16 cellular contexts compared by ENCODE assay signal in genomic region chr12:110576504-110576903, GRCh38. TPM values are rescaled to one million over a fixed set of nuclear protein-coding genes. Genes with fewer than 3 reads are reported as not detected.
DNase-seq lines count a peak whose midpoint lies in the region; ATAC-seq and TF ChIP-seq lines count a peak whose summit lies in the region.
"Had no signal": no experiment of that assay in that cellular context is flagged by ENCODE, and none has a peak within 500 bp of the region (broad histone marks: within the 10 kb centered on the region; RNA-seq: fewer than 3 reads in every experiment).

No MANE protein-coding gene starts in this region.

- H3K36me3 Mint-ChIP-seq in T-helper 2 cell treated with Interferon-gamma antibody and Interleukin-4, amounts not matched to agents 5 μg/mL and 100 μg/mL, for 36 hours (ENCODE audit: low read depth) = peaks cover 42% of the 10 kb centered on the region
- H3K36me3 Mint-ChIP-seq in natural killer cell treated with Interleukin-12 subunit alpha and Interleukin-12 subunit beta and Interleukin-15 and Interleukin-18, amount 100 ng/mL, for 72 hours = peaks cover 1% of the 10 kb centered on the region
- H3K36me3 Mint-ChIP-seq in nephron progenitor cell (ENCODE audit: low read depth) = peaks cover 22% of the 10 kb centered on the region

- H3K9me3 ChIP-seq in HCT116 (ENCODE audit: control insufficient read depth in 1 of 2, insufficient read depth in 1 of 2, low read depth in 1 of 2, low read length in 2 of 2) (peaks cover 8 to 9% of the 10 kb centered on the region in 2 experiments; a peak in 2 of 4 replicates), adrenal gland (replicated peaks in 1 of 3) (peaks cover 0 to 1% (median 0%) of the 10 kb centered on the region in 3 donors)

- H2AFZ ChIP-seq in HCT116 (ENCODE audit: low read depth, low read length, poor library complexity, severe bottlenecking) = no peak overlapping the region

- ATAC-seq in HCT116 (no peak), GM21786 (IDR thresholded peaks at IDR 0.05; ENCODE audit: unreplicated experiment) (no peak), sciatic nerve (no peak)
- no peak for ATAC-seq in natural killer cell treated with Interleukin-12 subunit alpha and Interleukin-12 subunit beta and Interleukin-15 and Interleukin-18, amount 100 ng/mL, for 72 hours

- no TSS peak for BruUV-seq in HCT116 (replicated peaks; lab: Mats Ljungman, UMichigan)

- peak overlapping the region; percentile 11; the same call in 1 of the 2 replicates for H3K9ac ChIP-seq in HCT116 (ENCODE audit: low read length)

- H3K4me3 Mint-ChIP-seq in T-helper 2 cell treated with Interferon-gamma antibody and Interleukin-4, amounts not matched to agents 5 μg/mL and 100 μg/mL, for 36 hours = peak overlapping the region; percentile 62
- H3K4me3 Mint-ChIP-seq in natural killer cell treated with Interleukin-12 subunit alpha and Interleukin-12 subunit beta and Interleukin-15 and Interleukin-18, amount 100 ng/mL, for 72 hours = peak overlapping the region; percentile 60
- H3K4me3 Mint-ChIP-seq in nephron progenitor cell = no peak overlapping the region

- WGBS in adrenal gland, 4 donors = 88 to 95% (median 94%) methylated on average over 2 of the region's 2 CpGs

- CTCF ChIA-PET in HCT116 (lab: Charles Lee) = interaction anchor here (1.0 kb wide), 1 partner anchor 24 kb away, joined by 3 read pairs; no protein-coding TSS in a partner anchor

- H3K27me3 ChIP-seq in HCT116 (ENCODE audit: insufficient read depth, low read length) = no peaks in the 10 kb centered on the region
- no peaks in the 10 kb centered on the region for H3K27me3 ChIP-seq in adrenal gland

- H3K27ac Mint-ChIP-seq in T-helper 2 cell treated with Interferon-gamma antibody and Interleukin-4, amounts not matched to agents 5 μg/mL and 100 μg/mL, for 36 hours = peak overlapping the region; percentile 77
- H3K27ac Mint-ChIP-seq in natural killer cell treated with Interleukin-12 subunit alpha and Interleukin-12 subunit beta and Interleukin-15 and Interleukin-18, amount 100 ng/mL, for 72 hours = peak overlapping the region; percentile 93 to 97
- no peak overlapping the region for H3K27ac Mint-ChIP-seq in nephron progenitor cell

- no peak for DNase-seq in T-helper 2 cell treated with Interferon-gamma antibody and Interleukin-4, amounts not matched to agents 5 μg/mL and 100 μg/mL, for 36 hours (ENCODE audit: low spot score)
- no peak for DNase-seq in T-helper 2 cell
- no peak for DNase-seq in HCT116 (ENCODE audit: low read depth, low spot score)
- no peak for DNase-seq in adrenal gland
- no peak for DNase-seq in natural killer cell treated with Interleukin-12 subunit alpha and Interleukin-12 subunit beta and Interleukin-15 and Interleukin-18, amount 100 ng/mL, for 72 hours (ENCODE audit: low spot score)
- DNase-seq in nephron progenitor cell = no peak
- no peak for DNase-seq in sciatic nerve (ENCODE audit: low spot score)
- DNase-seq: 8988T; activated gamma-delta T cell; GDM1; GOT3; naive B cell; NCI-H1417; NCI-H226; stimulated activated naive CD4-positive, alpha-beta T cell treated with Interleukin-2 at 50 U/mL for 16 hours had no signal

- H3K4me2 ChIP-seq in HCT116 (ENCODE audit: low read length) = peak overlapping the region; percentile 89

- H3K27me3 Mint-ChIP-seq in T-helper 2 cell treated with Interferon-gamma antibody and Interleukin-4, amounts not matched to agents 5 μg/mL and 100 μg/mL, for 36 hours (ENCODE audit: low read depth) = no peaks in the 10 kb centered on the region
- H3K27me3 Mint-ChIP-seq in natural killer cell treated with Interleukin-12 subunit alpha and Interleukin-12 subunit beta and Interleukin-15 and Interleukin-18, amount 100 ng/mL, for 72 hours = no peaks in the 10 kb centered on the region
- H3K27me3 Mint-ChIP-seq in nephron progenitor cell (ENCODE audit: low read depth, poor library complexity) = peaks cover 5% of the 10 kb centered on the region
- H3K27me3 Mint-ChIP-seq: naive B cell had no signal

- peaks cover 94% of the 10 kb centered on the region for H3K79me2 ChIP-seq in HCT116 (ENCODE audit: insufficient read depth, low read length)

- RAD21 ChIA-PET in HCT116 (lab: Charles Lee; ENCODE audit: low non-redundant PET in 1 of 2, low total read pairs in 2 of 2, uncharacterized antibody in 2 of 2, unreplicated experiment in 2 of 2) = no interaction called here

- H3K27ac ChIP-seq in HCT116 (ENCODE audit: low read depth, low read length) (peak overlapping the region; percentile 89; the same call in 1 of the 2 replicates), adrenal gland (peak overlapping the region in 3 of 5 donors; percentile 26 to 89 (median 32))

- POLR2A ChIA-PET in HCT116 (lab: Charles Lee) = interaction anchor here (1.6 kb wide), 1 partner anchor 10 kb away, joined by 5 read pairs; no protein-coding TSS in a partner anchor

- TF ChIP-seq CTCF in HCT116 (IDR thresholded peaks at IDR 0.05 in 2 of 3, conservative IDR thresholded peaks at IDR 0.05 in 1 of 3; ENCODE audit: borderline replicate concordance in 1 of 3, insufficient read depth in 1 of 3, low read depth in 2 of 3, low read length in 2 of 3) (no peak), adrenal gland (IDR thresholded peaks at IDR 0.05) (no peak), nephron progenitor cell (IDR thresholded peaks at IDR 0.05) (no peak)

- H3K4me1 ChIP-seq in HCT116 (ENCODE audit: control insufficient read depth in 1 of 2, insufficient read depth in 2 of 2, low read length in 2 of 2) (peaks cover 37 to 67% of the 10 kb centered on the region in 2 experiments), adrenal gland (replicated peaks in 1 of 2) (peaks cover 42 to 78% of the 10 kb centered on the region in 2 donors)

- H3K9me2 ChIP-seq in HCT116 (ENCODE audit: insufficient read depth) = no peaks in the 10 kb centered on the region

- no peak overlapping the region for H3K4me3 ChIP-seq in HCT116 (replicated peaks in 1 of 2; ENCODE audit: low read depth in 1 of 2, low read length in 2 of 2)
- H3K4me3 ChIP-seq in adrenal gland = no peak overlapping the region

- H3K36me3 ChIP-seq in HCT116 (ENCODE audit: control insufficient read depth in 1 of 2, insufficient read depth in 2 of 2, low read length in 2 of 2) = peaks cover 0 to 5% of the 10 kb centered on the region in 2 experiments; a peak in 1 of 4 replicates
- no peaks in the 10 kb centered on the region for H3K36me3 ChIP-seq in adrenal gland (replicated peaks in 1 of 2)

- peaks cover 8% of the 10 kb centered on the region; the same call in 1 of the 2 replicates for H4K20me1 ChIP-seq in HCT116 (ENCODE audit: insufficient read depth)

- peaks cover 58% of the 10 kb centered on the region for H3K4me1 Mint-ChIP-seq in T-helper 2 cell treated with Interferon-gamma antibody and Interleukin-4, amounts not matched to agents 5 μg/mL and 100 μg/mL, for 36 hours (ENCODE audit: low read depth)
- peaks cover 44 to 45% of the 10 kb centered on the region in 2 donors for H3K4me1 Mint-ChIP-seq in natural killer cell treated with Interleukin-12 subunit alpha and Interleukin-12 subunit beta and Interleukin-15 and Interleukin-18, amount 100 ng/mL, for 72 hours (ENCODE audit: low read depth in 2 of 2)
- peaks cover 13% of the 10 kb centered on the region for H3K4me1 Mint-ChIP-seq in nephron progenitor cell

- TF ChIP-seq POLR2A in HCT116 (IDR thresholded peaks at IDR 0.05; ENCODE audit: borderline replicate concordance, extremely low read depth, insufficient read depth, insufficient read length) (no peak), adrenal gland (IDR thresholded peaks at IDR 0.05) (no peak)

- intact Hi-C loops in HCT116 (cut with micrococcal nuclease) (no loop called here), adrenal gland (cut with DNase I) (no loop called here), sciatic nerve (cut with DNase I) (no loop called here)

- peaks cover 16% of the 10 kb centered on the region for H3K9me3 Mint-ChIP-seq in T-helper 2 cell treated with Interferon-gamma antibody and Interleukin-4, amounts not matched to agents 5 μg/mL and 100 μg/mL, for 36 hours
- no peaks in the 10 kb centered on the region for H3K9me3 Mint-ChIP-seq in natural killer cell treated with Interleukin-12 subunit alpha and Interleukin-12 subunit beta and Interleukin-15 and Interleukin-18, amount 100 ng/mL, for 72 hours
- peaks cover 19% of the 10 kb centered on the region for H3K9me3 Mint-ChIP-seq in nephron progenitor cell

- no peak for TF ChIP-seq RAD21 in HCT116 (IDR thresholded peaks at IDR 0.05; ENCODE audit: low read depth)

TF ChIP-seq in HCT116, 20 proteins besides CTCF, POLR2A, EP300 and RAD21:
- TF ChIP-seq ELF1 (IDR thresholded peaks at IDR 0.05; ENCODE audit: borderline replicate concordance, low read depth) = no peak
- TF ChIP-seq SRF (IDR thresholded peaks at IDR 0.05; ENCODE audit: low read depth) = no peak
- no peak for TF ChIP-seq FOSL1 (IDR thresholded peaks at IDR 0.05; ENCODE audit: low read depth)
- no peak for TF ChIP-seq JUND (IDR thresholded peaks at IDR 0.05)
- no peak for TF ChIP-seq EGR1 (IDR thresholded peaks at IDR 0.05; ENCODE audit: low read depth)
- TF ChIP-seq ZNF274 (IDR thresholded peaks at IDR 0.05; ENCODE audit: low read depth, low read length) = no peak
- TF ChIP-seq SP1 (IDR thresholded peaks at IDR 0.05; ENCODE audit: low read depth) = no peak
- no peak for TF ChIP-seq SIN3A (IDR thresholded peaks at IDR 0.05; ENCODE audit: low read depth)
- no peak for TF ChIP-seq EZH2 (IDR thresholded peaks at IDR 0.05)
- TF ChIP-seq TCF7L2 (IDR thresholded peaks at IDR 0.05; ENCODE audit: borderline replicate concordance, extremely low read depth, insufficient read depth, insufficient read length) = no peak
- no peak for TF ChIP-seq MAX (IDR thresholded peaks at IDR 0.05)
- no peak for TF ChIP-seq ATF3 (IDR thresholded peaks at IDR 0.05)
TF ChIP-seq in HCT116: peak in this region for 0.

RNA-seq across cellular contexts. Expression of gene PPTC7, which starts 6.6 kb away (rescaled TPM):
- total RNA-seq in HCT116 (2021; ENCODE audit: unreplicated experiment) (25.2 TPM), adrenal gland (10 to 100 TPM; 13.9 to 29.9 (median 23.5) TPM), sciatic nerve (23.8 TPM)
- 15.0 and 15.4 TPM in 2 replicates for polyA plus RNA-seq in HCT116 (2012)
- 10 to 100 TPM in 1 of 3 donors, 1 to 10 TPM in 2; 7.1 to 43.4 (median 7.9) TPM for polyA plus RNA-seq in adrenal gland
- 10 to 100 TPM; 35.2 to 42.1 TPM for total RNA-seq in natural killer cell treated with Interleukin-12 subunit alpha and Interleukin-12 subunit beta and Interleukin-15 and Interleukin-18, amount 100 ng/mL, for 72 hours

RNA-seq across cellular contexts. Expression of gene TCTN1, which starts 37.4 kb away (rescaled TPM):
- total RNA-seq in HCT116 (2021; ENCODE audit: unreplicated experiment) (27.0 TPM), adrenal gland (10 to 100 TPM; 37.3 to 79.4 (median 49.7) TPM), sciatic nerve (41.0 TPM)
- polyA plus RNA-seq in HCT116 (2012) = 15.6 and 20.4 TPM in 2 replicates
- polyA plus RNA-seq in adrenal gland = 100 to 1,000 TPM in 2 of 3 donors, 10 to 100 TPM in 1; 69.3 to 174 (median 142) TPM
- total RNA-seq in natural killer cell treated with Interleukin-12 subunit alpha and Interleukin-12 subunit beta and Interleukin-15 and Interleukin-18, amount 100 ng/mL, for 72 hours = 1 to 10 TPM; 5.0 to 8.9 TPM
